In genomic region chr15:45110256-45110820, GRCh38 we compare ENCODE assay signal across 1 cellular context.
TF ChIP-seq lines count a peak whose summit lies in the region.

No MANE protein-coding gene starts in this region.

TF ChIP-seq in HepG2, 621 proteins besides CTCF, POLR2A, EP300 and RAD21:
- TF ChIP-seq ZNF800 (CRISPR knock-in tag; IDR thresholded peaks at IDR 0.05) = no peak
